7 cellular contexts compared by ENCODE assay signal in the genomic region with DNA sequence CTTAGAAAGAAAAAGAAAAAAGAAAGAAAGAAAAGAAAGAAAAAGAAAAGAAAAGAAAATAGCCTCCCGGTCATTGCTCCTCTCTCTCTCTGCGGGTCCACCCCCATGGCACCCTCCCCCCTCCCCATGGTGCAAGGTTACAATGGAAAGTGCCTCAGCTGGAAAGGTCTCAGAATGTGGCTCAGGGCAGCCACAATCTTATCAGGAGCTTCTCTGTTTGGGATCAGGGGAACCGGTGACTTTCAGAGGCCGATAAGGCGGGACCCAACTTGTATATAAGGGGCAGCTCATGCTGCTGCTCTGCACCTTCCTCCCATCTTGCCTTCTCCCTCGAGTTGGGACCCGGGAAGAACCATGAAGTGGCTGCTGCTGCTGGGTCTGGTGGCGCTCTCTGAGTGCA. TPM values are rescaled to one million over a fixed set of nuclear protein-coding genes. Genes with fewer than 3 reads are reported as not detected.
"Had no signal": no experiment of that assay in that cellular context is flagged by ENCODE, and none has a peak within 500 bp of the region (broad histone marks: within the 10 kb centered on the region; RNA-seq: fewer than 3 reads in every experiment).

A gene (plus strand): TSS at position 301 of the 400 bp plus-strand sequence. CDS start 54 bp downstream, at position 355.

RNA-seq across cellular contexts. Expression of the gene that starts here (rescaled TPM):
- total RNA-seq: kidney, kidney epithelial cell, lung microvascular endothelial cell, mammary epithelial cell, mesothelial cell of epicardium, mucosa of gallbladder had no signal
- polyA plus RNA-seq: keratinocyte, mammary epithelial cell had no signal
